Comparison of ENCODE assay signal across 26 cellular contexts in genomic region chr13:48344264-48344663, GRCh38.
"Had no signal": no experiment of that assay in that cellular context is flagged by ENCODE, and none has a peak within 500 bp of the region (broad histone marks: within the 10 kb centered on the region; RNA-seq: fewer than 3 reads in every experiment).

No MANE protein-coding gene starts in this region.

- H3K4me1 ChIP-seq: colonic mucosa, esophagus squamous epithelium, gastroesophageal sphincter had no signal

- H3K27me3 Mint-ChIP-seq: activated CD4-positive, alpha-beta T cell treated with anti-CD3 and anti-CD28 coated beads, Interleukin-2, amount 10 ng/mL, durations not matched to agents 7 days and 5 days; activated naive CD4-positive, alpha-beta T cell treated with anti-CD3 and anti-CD28 coated beads, Interleukin-2, amount 50 U/mL, for 24 hours; activated naive CD8-positive, alpha-beta T cell treated with anti-CD3 and anti-CD28 coated beads for 36 hours had no signal

- H3K9me3 Mint-ChIP-seq: activated CD4-positive, alpha-beta T cell treated with anti-CD3 and anti-CD28 coated beads, Interleukin-2, amount 10 ng/mL, durations not matched to agents 7 days and 5 days; activated naive CD4-positive, alpha-beta T cell treated with anti-CD3 and anti-CD28 coated beads for 36 hours; activated naive CD4-positive, alpha-beta T cell treated with anti-CD3 and anti-CD28 coated beads, Interleukin-2, amount 50 U/mL, for 24 hours; activated naive CD8-positive, alpha-beta T cell treated with anti-CD3 and anti-CD28 coated beads for 36 hours; activated T-cell treated with anti-CD3 and anti-CD28 coated beads, Interleukin-2, amount 50 U/mL, for 4 hours; activated T-helper 1 cell treated with anti-CD3 and anti-CD28 coated beads, Interleukin-12 subunit alpha, Interleukin-12 subunit beta, Interleukin-2, Interleukin-4 antibody, amounts not matched to agents 30 ng/mL and 10 ng/mL and 1 ng/mL, durations not matched to agents 14 hours and 24 hours and 36 hours had no signal

- H3K4me3 ChIP-seq: colonic mucosa, esophagus squamous epithelium, gastroesophageal sphincter, heart right ventricle had no signal

- H3K4me1 Mint-ChIP-seq: activated naive CD4-positive, alpha-beta T cell treated with anti-CD3 and anti-CD28 coated beads, Interleukin-2, amount 50 U/mL, for 24 hours; WTC11 had no signal

- H3K4me3 Mint-ChIP-seq: activated CD4-positive, alpha-beta T cell treated with anti-CD3 and anti-CD28 coated beads, Interleukin-2, amount 10 ng/mL, durations not matched to agents 7 days and 5 days; activated naive CD4-positive, alpha-beta T cell treated with anti-CD3 and anti-CD28 coated beads for 36 hours; activated naive CD4-positive, alpha-beta T cell treated with anti-CD3 and anti-CD28 coated beads, Interleukin-2, amount 50 U/mL, for 24 hours; activated naive CD8-positive, alpha-beta T cell treated with anti-CD3 and anti-CD28 coated beads for 36 hours; activated T-cell treated with anti-CD3 and anti-CD28 coated beads, Interleukin-2, amount 50 U/mL, for 4 hours; activated T-helper 1 cell treated with anti-CD3 and anti-CD28 coated beads, Interleukin-12 subunit alpha, Interleukin-12 subunit beta, Interleukin-2, Interleukin-4 antibody, amounts not matched to agents 30 ng/mL and 10 ng/mL and 1 ng/mL, durations not matched to agents 14 hours and 24 hours and 36 hours; WTC11 had no signal

- ATAC-seq: activated T-cell treated with anti-CD3 and anti-CD28 coated beads, Interleukin-2, amount 50 U/mL, for 4 hours; gastroesophageal sphincter; heart right ventricle; WTC11 had no signal

- H3K27me3 ChIP-seq: brain microvascular endothelial cell, colonic mucosa, esophagus squamous epithelium, gastroesophageal sphincter, heart right ventricle had no signal

- H3K9me3 ChIP-seq: colonic mucosa had no signal

- H3K36me3 ChIP-seq: brain microvascular endothelial cell, colonic mucosa had no signal

- DNase-seq: activated CD4-positive, alpha-beta T cell treated with anti-CD3 and anti-CD28 coated beads for 1 hour; activated CD4-positive, alpha-beta T cell treated with anti-CD3 and anti-CD28 coated beads for 4 hours; activated CD4-positive, alpha-beta T cell treated with anti-CD3 and anti-CD28 coated beads, Interleukin-2, amount 10 ng/mL, durations not matched to agents 7 days and 5 days; activated CD4-positive, alpha-beta T cell treated with anti-CD3 and anti-CD28 coated beads, Interleukin-2, amount 50 U/mL, for 4 hours; activated CD8-positive, alpha-beta memory T cell treated with anti-CD3 and anti-CD28 coated beads for 24 hours; activated effector memory CD4-positive, alpha-beta T cell treated with anti-CD3 and anti-CD28 coated beads, Interleukin-2, amount 50 U/mL, for 16 hours; activated naive CD4-positive, alpha-beta T cell treated with anti-CD3 and anti-CD28 coated beads for 36 hours; activated naive CD8-positive, alpha-beta T cell treated with anti-CD3 and anti-CD28 coated beads for 36 hours; activated T-cell treated with anti-CD3 and anti-CD28 coated beads, Interleukin-2, amount 50 U/mL, for 4 hours; amniotic stem cell; anterior cingulate cortex; brain microvascular endothelial cell; colonic mucosa; effector CD8-positive, alpha-beta T cell; esophagus squamous epithelium; foreskin melanocyte; heart right ventricle; T-helper 1 cell; T-helper 2 cell had no signal

- H3K27ac ChIP-seq: brain microvascular endothelial cell, colonic mucosa, epithelial cell of prostate, esophagus squamous epithelium, gastroesophageal sphincter, heart right ventricle, VCaP had no signal

- H3K27ac Mint-ChIP-seq: activated CD4-positive, alpha-beta T cell treated with anti-CD3 and anti-CD28 coated beads, Interleukin-2, amount 10 ng/mL, durations not matched to agents 7 days and 5 days; activated naive CD4-positive, alpha-beta T cell treated with anti-CD3 and anti-CD28 coated beads for 36 hours; activated naive CD4-positive, alpha-beta T cell treated with anti-CD3 and anti-CD28 coated beads, Interleukin-2, amount 50 U/mL, for 24 hours; activated naive CD8-positive, alpha-beta T cell treated with anti-CD3 and anti-CD28 coated beads for 36 hours; activated T-helper 1 cell treated with anti-CD3 and anti-CD28 coated beads, Interleukin-12 subunit alpha, Interleukin-12 subunit beta, Interleukin-2, Interleukin-4 antibody, amounts not matched to agents 30 ng/mL and 10 ng/mL and 1 ng/mL, durations not matched to agents 14 hours and 24 hours and 36 hours; activated T-helper 2 cell treated with anti-CD3 and anti-CD28 coated beads, Interferon-gamma antibody, Interleukin-2, Interleukin-4, amounts not matched to agents 10 μg/mL and 5 μg/mL and 100 μg/mL, durations not matched to agents 14 hours and 24 hours and 36 hours; WTC11 had no signal
